In the genomic region with DNA sequence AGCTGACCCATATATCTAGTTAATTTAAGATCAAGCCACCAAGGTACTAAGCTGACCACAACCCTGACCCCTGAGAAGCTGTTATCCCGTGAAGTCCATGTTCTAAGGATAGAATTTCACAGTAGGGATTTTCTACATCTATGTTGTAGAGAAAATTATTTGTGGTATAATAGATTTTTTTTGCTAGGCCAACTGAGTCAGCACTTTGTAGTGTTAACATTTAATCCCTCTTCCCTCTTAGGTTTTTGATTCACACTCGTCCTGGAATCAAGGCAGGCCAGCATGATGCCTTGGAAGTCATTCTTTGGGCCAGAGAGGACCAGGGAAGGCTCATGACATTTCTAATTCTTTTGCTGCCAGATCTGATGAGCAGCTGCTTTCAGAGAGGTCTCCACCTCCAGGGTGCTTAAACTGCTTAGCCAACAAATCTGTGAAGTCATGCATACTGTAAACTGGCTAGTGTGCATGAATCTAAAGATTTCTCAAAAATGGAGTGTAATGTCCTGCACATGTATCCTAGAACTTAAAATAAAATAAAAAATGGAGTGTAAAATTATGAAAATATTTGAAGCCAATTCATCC, we compare ENCODE assay signal across 1 cellular context.
A peak's percentile ranks its signal among the peaks of the same experiment; 100 is the strongest.
TF ChIP-seq lines count a peak whose summit lies in the region.

No MANE protein-coding gene starts in this region.

TF ChIP-seq in K562, 482 proteins besides CTCF, POLR2A, EP300 and RAD21 (continued from another document):
- TF ChIP-seq, protein P1, sequence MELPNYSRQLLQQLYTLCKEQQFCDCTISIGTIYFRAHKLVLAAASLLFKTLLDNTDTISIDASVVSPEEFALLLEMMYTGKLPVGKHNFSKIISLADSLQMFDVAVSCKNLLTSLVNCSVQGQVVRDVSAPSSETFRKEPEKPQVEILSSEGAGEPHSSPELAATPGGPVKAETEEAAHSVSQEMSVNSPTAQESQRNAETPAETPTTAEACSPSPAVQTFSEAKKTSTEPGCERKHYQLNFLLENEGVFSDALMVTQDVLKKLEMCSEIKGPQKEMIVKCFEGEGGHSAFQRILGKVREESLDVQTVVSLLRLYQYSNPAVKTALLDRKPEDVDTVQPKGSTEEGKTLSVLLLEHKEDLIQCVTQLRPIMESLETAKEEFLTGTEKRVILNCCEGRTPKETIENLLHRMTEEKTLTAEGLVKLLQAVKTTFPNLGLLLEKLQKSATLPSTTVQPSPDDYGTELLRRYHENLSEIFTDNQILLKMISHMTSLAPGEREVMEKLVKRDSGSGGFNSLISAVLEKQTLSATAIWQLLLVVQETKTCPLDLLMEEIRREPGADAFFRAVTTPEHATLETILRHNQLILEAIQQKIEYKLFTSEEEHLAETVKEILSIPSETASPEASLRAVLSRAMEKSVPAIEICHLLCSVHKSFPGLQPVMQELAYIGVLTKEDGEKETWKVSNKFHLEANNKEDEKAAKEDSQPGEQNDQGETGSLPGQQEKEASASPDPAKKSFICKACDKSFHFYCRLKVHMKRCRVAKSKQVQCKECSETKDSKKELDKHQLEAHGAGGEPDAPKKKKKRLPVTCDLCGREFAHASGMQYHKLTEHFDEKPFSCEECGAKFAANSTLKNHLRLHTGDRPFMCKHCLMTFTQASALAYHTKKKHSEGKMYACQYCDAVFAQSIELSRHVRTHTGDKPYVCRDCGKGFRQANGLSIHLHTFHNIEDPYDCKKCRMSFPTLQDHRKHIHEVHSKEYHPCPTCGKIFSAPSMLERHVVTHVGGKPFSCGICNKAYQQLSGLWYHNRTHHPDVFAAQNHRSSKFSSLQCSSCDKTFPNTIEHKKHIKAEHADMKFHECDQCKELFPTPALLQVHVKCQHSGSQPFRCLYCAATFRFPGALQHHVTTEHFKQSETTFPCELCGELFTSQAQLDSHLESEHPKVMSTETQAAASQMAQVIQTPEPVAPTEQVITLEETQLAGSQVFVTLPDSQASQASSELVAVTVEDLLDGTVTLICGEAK (IDR thresholded peaks at IDR 0.05): no peak
- TF ChIP-seq, protein P1 (CRISPR knock-in tag; IDR thresholded peaks at IDR 0.05): no peak
- TF ChIP-seq ZNF3 (CRISPR knock-in tag; IDR thresholded peaks at IDR 0.05) (no peak), C11orf30 (IDR thresholded peaks at IDR 0.05; ENCODE audit: low read depth) (peak; percentile 27), DNMT1 (IDR thresholded peaks at IDR 0.05) (no peak), MAFK (IDR thresholded peaks at IDR 0.05; ENCODE audit: low read length) (0 out of 2 replicates have a peak, but pooled peaks have one; percentile 7), ZNF77 (CRISPR knock-in tag; IDR thresholded peaks at IDR 0.05) (no peak), CBX3 (IDR thresholded peaks at IDR 0.05; ENCODE audit: borderline replicate concordance in 1 of 2, low read length in 2 of 2) (no peak), NELFE (IDR thresholded peaks at IDR 0.05; ENCODE audit: insufficient read depth, insufficient read length) (no peak), ZEB2 (IDR thresholded peaks at IDR 0.05) (no peak), MAFF (IDR thresholded peaks at IDR 0.05; ENCODE audit: low read length) (peak; percentile 41; the same call in 1 of the 2 replicates), CEBPB (tag; IDR thresholded peaks at IDR 0.05) (no peak), SAP30 (IDR thresholded peaks at IDR 0.05; ENCODE audit: borderline replicate concordance, insufficient read depth, low read depth, low read length, poor library complexity, severe bottlenecking) (no peak), HEY1 (CRISPR knock-in tag; IDR thresholded peaks at IDR 0.05; ENCODE audit: borderline replicate concordance) (no peak), KLF1 (tag; IDR thresholded peaks at IDR 0.05) (no peak), ZNF316 (IDR thresholded peaks at IDR 0.05) (peak; percentile 51), U2AF1 (optimal IDR thresholded peaks at IDR 0.05; ENCODE audit: low read depth, low read length) (no peak)
- TF ChIP-seq, protein P2, sequence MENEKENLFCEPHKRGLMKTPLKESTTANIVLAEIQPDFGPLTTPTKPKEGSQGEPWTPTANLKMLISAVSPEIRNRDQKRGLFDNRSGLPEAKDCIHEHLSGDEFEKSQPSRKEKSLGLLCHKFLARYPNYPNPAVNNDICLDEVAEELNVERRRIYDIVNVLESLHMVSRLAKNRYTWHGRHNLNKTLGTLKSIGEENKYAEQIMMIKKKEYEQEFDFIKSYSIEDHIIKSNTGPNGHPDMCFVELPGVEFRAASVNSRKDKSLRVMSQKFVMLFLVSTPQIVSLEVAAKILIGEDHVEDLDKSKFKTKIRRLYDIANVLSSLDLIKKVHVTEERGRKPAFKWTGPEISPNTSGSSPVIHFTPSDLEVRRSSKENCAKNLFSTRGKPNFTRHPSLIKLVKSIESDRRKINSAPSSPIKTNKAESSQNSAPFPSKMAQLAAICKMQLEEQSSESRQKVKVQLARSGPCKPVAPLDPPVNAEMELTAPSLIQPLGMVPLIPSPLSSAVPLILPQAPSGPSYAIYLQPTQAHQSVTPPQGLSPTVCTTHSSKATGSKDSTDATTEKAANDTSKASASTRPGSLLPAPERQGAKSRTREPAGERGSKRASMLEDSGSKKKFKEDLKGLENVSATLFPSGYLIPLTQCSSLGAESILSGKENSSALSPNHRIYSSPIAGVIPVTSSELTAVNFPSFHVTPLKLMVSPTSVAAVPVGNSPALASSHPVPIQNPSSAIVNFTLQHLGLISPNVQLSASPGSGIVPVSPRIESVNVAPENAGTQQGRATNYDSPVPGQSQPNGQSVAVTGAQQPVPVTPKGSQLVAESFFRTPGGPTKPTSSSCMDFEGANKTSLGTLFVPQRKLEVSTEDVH (IDR thresholded peaks at IDR 0.05; ENCODE audit: low read depth, partially characterized antibody): no peak
- TF ChIP-seq, protein P3, sequence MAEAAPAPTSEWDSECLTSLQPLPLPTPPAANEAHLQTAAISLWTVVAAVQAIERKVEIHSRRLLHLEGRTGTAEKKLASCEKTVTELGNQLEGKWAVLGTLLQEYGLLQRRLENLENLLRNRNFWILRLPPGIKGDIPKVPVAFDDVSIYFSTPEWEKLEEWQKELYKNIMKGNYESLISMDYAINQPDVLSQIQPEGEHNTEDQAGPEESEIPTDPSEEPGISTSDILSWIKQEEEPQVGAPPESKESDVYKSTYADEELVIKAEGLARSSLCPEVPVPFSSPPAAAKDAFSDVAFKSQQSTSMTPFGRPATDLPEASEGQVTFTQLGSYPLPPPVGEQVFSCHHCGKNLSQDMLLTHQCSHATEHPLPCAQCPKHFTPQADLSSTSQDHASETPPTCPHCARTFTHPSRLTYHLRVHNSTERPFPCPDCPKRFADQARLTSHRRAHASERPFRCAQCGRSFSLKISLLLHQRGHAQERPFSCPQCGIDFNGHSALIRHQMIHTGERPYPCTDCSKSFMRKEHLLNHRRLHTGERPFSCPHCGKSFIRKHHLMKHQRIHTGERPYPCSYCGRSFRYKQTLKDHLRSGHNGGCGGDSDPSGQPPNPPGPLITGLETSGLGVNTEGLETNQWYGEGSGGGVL (CRISPR knock-in tag; IDR thresholded peaks at IDR 0.05): no peak
- TF ChIP-seq, protein P4, sequence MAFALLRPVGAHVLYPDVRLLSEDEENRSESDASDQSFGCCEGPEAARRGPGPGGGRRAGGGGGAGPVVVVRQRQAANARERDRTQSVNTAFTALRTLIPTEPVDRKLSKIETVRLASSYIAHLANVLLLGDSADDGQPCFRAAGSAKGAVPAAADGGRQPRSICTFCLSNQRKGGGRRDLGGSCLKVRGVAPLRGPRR (CRISPR knock-in tag; IDR thresholded peaks at IDR 0.05): no peak
- TF ChIP-seq, protein P5, sequence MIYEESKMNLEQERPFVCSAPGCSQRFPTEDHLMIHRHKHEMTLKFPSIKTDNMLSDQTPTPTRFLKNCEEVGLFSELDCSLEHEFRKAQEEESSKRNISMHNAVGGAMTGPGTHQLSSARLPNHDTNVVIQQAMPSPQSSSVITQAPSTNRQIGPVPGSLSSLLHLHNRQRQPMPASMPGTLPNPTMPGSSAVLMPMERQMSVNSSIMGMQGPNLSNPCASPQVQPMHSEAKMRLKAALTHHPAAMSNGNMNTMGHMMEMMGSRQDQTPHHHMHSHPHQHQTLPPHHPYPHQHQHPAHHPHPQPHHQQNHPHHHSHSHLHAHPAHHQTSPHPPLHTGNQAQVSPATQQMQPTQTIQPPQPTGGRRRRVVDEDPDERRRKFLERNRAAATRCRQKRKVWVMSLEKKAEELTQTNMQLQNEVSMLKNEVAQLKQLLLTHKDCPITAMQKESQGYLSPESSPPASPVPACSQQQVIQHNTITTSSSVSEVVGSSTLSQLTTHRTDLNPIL (CRISPR knock-in tag; IDR thresholded peaks at IDR 0.05): no peak
- TF ChIP-seq, protein P6, sequence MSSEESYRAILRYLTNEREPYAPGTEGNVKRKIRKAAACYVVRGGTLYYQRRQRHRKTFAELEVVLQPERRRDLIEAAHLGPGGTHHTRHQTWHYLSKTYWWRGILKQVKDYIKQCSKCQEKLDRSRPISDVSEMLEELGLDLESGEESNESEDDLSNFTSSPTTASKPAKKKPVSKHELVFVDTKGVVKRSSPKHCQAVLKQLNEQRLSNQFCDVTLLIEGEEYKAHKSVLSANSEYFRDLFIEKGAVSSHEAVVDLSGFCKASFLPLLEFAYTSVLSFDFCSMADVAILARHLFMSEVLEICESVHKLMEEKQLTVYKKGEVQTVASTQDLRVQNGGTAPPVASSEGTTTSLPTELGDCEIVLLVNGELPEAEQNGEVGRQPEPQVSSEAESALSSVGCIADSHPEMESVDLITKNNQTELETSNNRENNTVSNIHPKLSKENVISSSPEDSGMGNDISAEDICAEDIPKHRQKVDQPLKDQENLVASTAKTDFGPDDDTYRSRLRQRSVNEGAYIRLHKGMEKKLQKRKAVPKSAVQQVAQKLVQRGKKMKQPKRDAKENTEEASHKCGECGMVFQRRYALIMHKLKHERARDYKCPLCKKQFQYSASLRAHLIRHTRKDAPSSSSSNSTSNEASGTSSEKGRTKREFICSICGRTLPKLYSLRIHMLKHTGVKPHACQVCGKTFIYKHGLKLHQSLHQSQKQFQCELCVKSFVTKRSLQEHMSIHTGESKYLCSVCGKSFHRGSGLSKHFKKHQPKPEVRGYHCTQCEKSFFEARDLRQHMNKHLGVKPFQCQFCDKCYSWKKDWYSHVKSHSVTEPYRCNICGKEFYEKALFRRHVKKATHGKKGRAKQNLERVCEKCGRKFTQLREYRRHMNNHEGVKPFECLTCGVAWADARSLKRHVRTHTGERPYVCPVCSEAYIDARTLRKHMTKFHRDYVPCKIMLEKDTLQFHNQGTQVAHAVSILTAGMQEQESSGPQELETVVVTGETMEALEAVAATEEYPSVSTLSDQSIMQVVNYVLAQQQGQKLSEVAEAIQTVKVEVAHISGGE (CRISPR knock-in tag; IDR thresholded peaks at IDR 0.05): no peak
